In genomic region chr7:124784879-124785818, GRCh38 we compare ENCODE assay signal across 8 cellular contexts. TPM values are rescaled to one million over a fixed set of nuclear protein-coding genes. Genes with fewer than 3 reads are reported as not detected.
A peak's percentile ranks its signal among the peaks of the same experiment; 100 is the strongest.
DNase-seq lines count a peak whose midpoint lies in the region; FAIRE-seq and TF ChIP-seq lines count a peak whose summit lies in the region.

No MANE protein-coding gene starts in this region.

- no peak overlapping the region for H3K9ac ChIP-seq in GM23248
- no peak overlapping the region for H3K9ac ChIP-seq in H1 (replicated peaks in 1 of 4; ENCODE audit: extremely low read depth in 1 of 4, low read depth in 3 of 4, low read length in 3 of 4)
- no peak overlapping the region for H3K9ac ChIP-seq in mesenchymal stem cell (ENCODE audit: low read length)

- TF ChIP-seq CTCF in GM06990 (IDR thresholded peaks at IDR 0.05; ENCODE audit: insufficient read depth, low read length, poor library complexity, severe bottlenecking) (peak; percentile 81), LNCAP (IDR thresholded peaks at IDR 0.05) (peak; percentile 94), PC-9 (conservative IDR thresholded peaks at IDR 0.05) (peak; percentile 88), H1 (IDR thresholded peaks at IDR 0.05; ENCODE audit: control extremely low read depth in 1 of 3, insufficient read depth in 1 of 3, low read depth in 1 of 3, low read length in 3 of 3) (peak; percentile 44 to 88 (median 83))

- no peaks in the 10 kb centered on the region for H4K20me1 ChIP-seq in GM23248 (ENCODE audit: insufficient read depth)
- no peaks in the 10 kb centered on the region for H4K20me1 ChIP-seq in PC-9 (ENCODE audit: insufficient read depth)
- H4K20me1 ChIP-seq in H1 (replicated peaks in 1 of 2; ENCODE audit: control insufficient read depth in 1 of 2, insufficient read depth in 2 of 2, low read length in 2 of 2), result no peaks in the 10 kb centered on the region

- FAIRE-seq in H1 (lab: Jason Lieb, UNC), result peak; percentile 92

- no peak overlapping the region for H3K4ac ChIP-seq in H1 (replicated peaks; ENCODE audit: insufficient read length, low read depth, low read length)
- peak overlapping the region in 1 of 2 experiments; percentile 58 for H3K4ac ChIP-seq in mesenchymal stem cell (ENCODE audit: low read depth in 1 of 2, low read length in 2 of 2)

- 18 to 20% methylated on average over 9 of the region's 9 CpGs for WGBS in GM23248 (ENCODE audit: low coverage in 1 of 2, low lambda C conversion rate in 2 of 2, missing lambda C conversion rate in 2 of 2), 2 experiments
- WGBS in H1 (ENCODE audit: extremely low coverage in 1 of 2, insufficient coverage in 1 of 2, insufficient read length in 1 of 2, insufficient replicate concordance in 2 of 2, low coverage in 1 of 2, low lambda C conversion rate in 2 of 2, missing lambda C conversion rate in 1 of 2), 2 experiments, result 47% methylated on average over 8 of the region's 9 CpGs; no CpG with 5 or more reads in 1 of the 2 experiments
- WGBS in mesenchymal stem cell, result 39% methylated on average over 6 of the region's 9 CpGs

- H3K4me1 ChIP-seq in GM23248 (ENCODE audit: insufficient read depth) (no peaks in the 10 kb centered on the region), PC-9 (replicated peaks; ENCODE audit: insufficient read depth) (no peaks in the 10 kb centered on the region), H1 (replicated peaks in 1 of 4; ENCODE audit: control insufficient read depth in 3 of 4, insufficient read depth in 4 of 4, low read length in 3 of 4) (peaks cover 0 to 8% (median 3%) of the 10 kb centered on the region in 4 experiments; a peak in 5 of 7 replicates), mesenchymal stem cell (ENCODE audit: control insufficient read depth, insufficient read depth, low read depth, low read length) (peaks cover 4% of the 10 kb centered on the region)

- H4K8ac ChIP-seq in H1 (ENCODE audit: extremely low read depth, insufficient read depth, low read length) (no peak overlapping the region), mesenchymal stem cell (ENCODE audit: low read length) (peak overlapping the region; percentile 80)

- H3K23me2 ChIP-seq in H1 (ENCODE audit: low read depth, low read length), result peaks cover 2% of the 10 kb centered on the region; the same call in 1 of the 2 replicates

- H3K14ac ChIP-seq in H1 (ENCODE audit: insufficient read length) (no peak overlapping the region), mesenchymal stem cell (ENCODE audit: low read length in 2 of 2) (no peak overlapping the region)

- no peak overlapping the region for H3K4me3 ChIP-seq in GM06990 (replicated peaks; ENCODE audit: low read depth, low read length)
- H3K4me3 ChIP-seq in GM23248, result no peak overlapping the region
- H3K4me3 ChIP-seq in PC-9, result no peak overlapping the region
- no peak overlapping the region for H3K4me3 ChIP-seq in H1 (ENCODE audit: extremely low read depth in 1 of 4, insufficient read depth in 2 of 4, low read depth in 3 of 4, low read length in 4 of 4)
- H3K4me3 ChIP-seq in mesenchymal stem cell (ENCODE audit: insufficient read depth in 1 of 2, low read depth in 1 of 2, low read length in 2 of 2), result no peak overlapping the region

- POLR2A ChIA-PET in PC-9 (lab: Charles Lee; ENCODE audit: unreplicated experiment) (interaction anchor here (0.6 kb wide), 1 partner anchor 631 kb away, joined by 3 read pairs; no protein-coding TSS in a partner anchor), H1 (lab: Charles Lee; ENCODE audit: partially characterized antibody) (no interaction called here)

- H2BK12ac ChIP-seq in H1 (ENCODE audit: low read depth, low read length) (no peak overlapping the region), mesenchymal stem cell (ENCODE audit: low read length in 2 of 2) (no peak overlapping the region)

- in situ Hi-C loops in GM23248 (cut with MboI), result no loop called here

- peak; percentile 98 to 100 for TF ChIP-seq RAD21 in H1 (IDR thresholded peaks at IDR 0.05 in 1 of 2, conservative IDR thresholded peaks at IDR 0.05 in 1 of 2; ENCODE audit: low read depth in 2 of 2, low read length in 2 of 2)

- no peak overlapping the region for H2BK20ac ChIP-seq in H1 (ENCODE audit: low read length)

- H3K36me3 ChIP-seq in GM06990 (ENCODE audit: control insufficient read depth, insufficient read depth, low read length), result no peaks in the 10 kb centered on the region
- no peaks in the 10 kb centered on the region for H3K36me3 ChIP-seq in GM23248 (ENCODE audit: low read depth)
- no peaks in the 10 kb centered on the region for H3K36me3 ChIP-seq in PC-9 (ENCODE audit: low read depth)
- H3K36me3 ChIP-seq in H1 (ENCODE audit: control insufficient read depth in 2 of 4, insufficient read depth in 4 of 4, low read length in 3 of 4), result no peaks in the 10 kb centered on the region
- no peaks in the 10 kb centered on the region for H3K36me3 ChIP-seq in mesenchymal stem cell (ENCODE audit: control insufficient read depth in 1 of 2, insufficient read depth in 2 of 2, low read depth in 1 of 2, low read length in 2 of 2)

- H3K79me1 ChIP-seq in H1 (ENCODE audit: low read depth, low read length) (no peaks in the 10 kb centered on the region), mesenchymal stem cell (replicated peaks; ENCODE audit: low read length, poor library complexity, severe bottlenecking) (no peaks in the 10 kb centered on the region)

- H3F3A ChIP-seq in GM23248 (ENCODE audit: insufficient read depth) (no peaks in the 10 kb centered on the region), PC-9 (ENCODE audit: insufficient read depth, low read depth) (no peaks in the 10 kb centered on the region)

- H2AK5ac ChIP-seq in H1 (ENCODE audit: low read depth, low read length) (no peak overlapping the region), mesenchymal stem cell (ENCODE audit: low read length, severe bottlenecking) (peak overlapping the region; percentile 95)

- DNase-seq in GM06990 (ENCODE audit: extremely low read depth, insufficient read length) (no peak), GM23248 (peak; percentile 75), PC-9 (peak in 1 of 2 experiments; percentile 45), H1 (ENCODE audit: low read depth in 1 of 2, low spot score in 2 of 2) (peak in 1 of 2 experiments; percentile 39), mesenchymal stem cell (peak; percentile 71), NCI-H128 (lab: John Stamatoyannopoulos, UW; ENCODE audit: unreplicated experiment) (no peak), HuH-7.5 (ENCODE audit: low spot score) (no peak)

- no peak overlapping the region for H2AFZ ChIP-seq in GM23248
- H2AFZ ChIP-seq in PC-9, result no peak overlapping the region
- H2AFZ ChIP-seq in H1 (ENCODE audit: low read length), result 0 out of 2 replicates have a peak overlapping the region, but pooled peaks have one; percentile 27
- H2AFZ ChIP-seq in mesenchymal stem cell (ENCODE audit: low read depth, low read length), result no peak overlapping the region

- no TSS peak for BruUV-seq in PC-9 (replicated peaks; lab: Mats Ljungman, UMichigan)

- H3K27ac ChIP-seq in GM23248 (no peak overlapping the region), PC-9 (no peak overlapping the region), H1 (ENCODE audit: low read depth, low read length) (no peak overlapping the region), mesenchymal stem cell (ENCODE audit: low read length, poor library complexity, severe bottlenecking) (no peak overlapping the region)

- H2BK120ac ChIP-seq in H1 (replicated peaks; ENCODE audit: low read depth, low read length) (no peak overlapping the region), mesenchymal stem cell (ENCODE audit: low read depth, low read length) (no peak overlapping the region)

- no peak overlapping the region for H3K56ac ChIP-seq in H1 (replicated peaks; ENCODE audit: insufficient read length, low read depth, low read length)

- H2BK15ac ChIP-seq in H1 (ENCODE audit: low read length), result no peak overlapping the region
- H2BK15ac ChIP-seq in mesenchymal stem cell (ENCODE audit: low read depth, poor library complexity, severe bottlenecking), result no peak overlapping the region

- CTCF ChIA-PET in PC-9 (lab: Charles Lee), result interaction anchor here (0.6 to 1.3 kb wide), 4 partner anchors 17 to 1203 kb away, joined by 3 to 12 read pairs (median 4); no protein-coding TSS in a partner anchor
- CTCF ChIA-PET in H1 (lab: Charles Lee; ENCODE audit: partially characterized antibody), result interaction anchor here (0.6 to 4.0 kb wide), 33 partner anchors 9 to 914 kb away, joined by 3 to 24 read pairs (median 4); partner anchors contain the start of gene GPR37

- H3K27me3 ChIP-seq in GM06990 (replicated peaks; ENCODE audit: control insufficient read depth, insufficient read depth, low read length) (no peaks in the 10 kb centered on the region), GM23248 (replicated peaks; ENCODE audit: insufficient read depth) (peaks cover 21% of the 10 kb centered on the region), PC-9 (ENCODE audit: insufficient read depth, low read depth) (no peaks in the 10 kb centered on the region), H1 (replicated peaks in 1 of 4; ENCODE audit: control insufficient read depth in 3 of 4, extremely low read depth in 1 of 4, insufficient read depth in 3 of 4, low read length in 3 of 4) (no peaks in the 10 kb centered on the region), mesenchymal stem cell (ENCODE audit: control insufficient read depth in 1 of 2, insufficient read depth in 1 of 2, low read length in 2 of 2) (no peaks in the 10 kb centered on the region)

- no peak overlapping the region for H3K23ac ChIP-seq in H1 (ENCODE audit: insufficient read length)
- H3K23ac ChIP-seq in mesenchymal stem cell (ENCODE audit: low read length in 2 of 2), result no peak overlapping the region

- no peak for TF ChIP-seq POLR2A in H1 (IDR thresholded peaks at IDR 0.05; ENCODE audit: control extremely low read depth in 1 of 2, low read depth in 2 of 2, low read length in 2 of 2)

- H3K4me2 ChIP-seq in GM23248 (ENCODE audit: unreplicated experiment), result no peak overlapping the region
- H3K4me2 ChIP-seq in PC-9, result no peak overlapping the region
- H3K4me2 ChIP-seq in H1 (ENCODE audit: insufficient read depth in 1 of 2, low read depth in 2 of 2, low read length in 2 of 2), result no peak overlapping the region
- H3K4me2 ChIP-seq in mesenchymal stem cell (ENCODE audit: low read length, poor library complexity, severe bottlenecking), result no peak overlapping the region

- no peaks in the 10 kb centered on the region for H3K9me3 ChIP-seq in GM23248 (ENCODE audit: low read depth)
- H3K9me3 ChIP-seq in PC-9 (ENCODE audit: insufficient read depth, low read depth), result no peaks in the 10 kb centered on the region
- H3K9me3 ChIP-seq in H1 (ENCODE audit: insufficient read depth in 2 of 2, low read depth in 1 of 2, low read length in 1 of 2), result no peaks in the 10 kb centered on the region
- H3K9me3 ChIP-seq in mesenchymal stem cell (ENCODE audit: control insufficient read depth, low read length), result no peaks in the 10 kb centered on the region

- H4K91ac ChIP-seq in H1 (replicated peaks; ENCODE audit: insufficient read length, low read length) (no peak overlapping the region), mesenchymal stem cell (ENCODE audit: low read length) (no peak overlapping the region)

- intact Hi-C loops in PC-9 (cut with micrococcal nuclease; ENCODE audit: unreplicated experiment), result loop anchor here (1.0 to 10.0 kb wide), 4 partner anchors 614 to 1150 kb away; no protein-coding TSS in a partner anchor

- H3K79me2 ChIP-seq in GM23248 (ENCODE audit: insufficient read depth) (no peaks in the 10 kb centered on the region), PC-9 (ENCODE audit: low read depth) (no peaks in the 10 kb centered on the region), H1 (ENCODE audit: control insufficient read depth in 1 of 2, insufficient read depth in 2 of 2, low read length in 2 of 2) (no peaks in the 10 kb centered on the region)

- no peak overlapping the region for H4K5ac ChIP-seq in H1 (ENCODE audit: insufficient read length, low read depth, low read length)

- H2BK5ac ChIP-seq in H1 (ENCODE audit: low read depth, low read length), result no peak overlapping the region
- no peak overlapping the region for H2BK5ac ChIP-seq in mesenchymal stem cell (ENCODE audit: low read depth, low read length, poor library complexity, severe bottlenecking)

- H3K18ac ChIP-seq in H1 (ENCODE audit: extremely low read depth, low read length) (no peak overlapping the region; the same call in 1 of the 2 replicates), mesenchymal stem cell (ENCODE audit: low read depth in 1 of 2, low read length in 2 of 2) (peak overlapping the region in 1 of 2 experiments; percentile 52)

- H3K9me2 ChIP-seq in GM23248 (ENCODE audit: insufficient read depth), result no peaks in the 10 kb centered on the region
- no peaks in the 10 kb centered on the region for H3K9me2 ChIP-seq in PC-9 (ENCODE audit: insufficient read depth)

- no peak for TF ChIP-seq EP300 in H1 (IDR thresholded peaks at IDR 0.05; ENCODE audit: borderline replicate concordance in 1 of 2, low read depth in 2 of 2, low read length in 2 of 2)

RNA-seq across cellular contexts. Expression of gene GPR37, which starts 19.6 kb away (rescaled TPM):
- not detected in 2 replicates for total RNA-seq in GM23248 (2014; rRNA removed; shearing (Covaris generic))
- polyA plus RNA-seq in GM23248 (2016; fragmentation: Nextera tagmentation; extraction: Ambion mirVana) (not detected in 2 replicates), H1 (2011; rRNA removed) (1.5 and 3.1 TPM in 2 replicates)
- 1.8 and 1.9 TPM in 2 replicates for total RNA-seq in PC-9 (2021)
- total RNA-seq in H1 (2021; fragmentation: NEBNext Ultra II Directional; extraction: Animal tissue kit (Norgen Biotek cat#: 25700)), result 15.5 and 17.4 TPM in 2 replicates
- 2.2 TPM for polyA plus RNA-seq in H1 (2011; cell fraction: cytosol; rRNA removed)
- 3.0 TPM for polyA plus RNA-seq in H1 (2011; cell fraction: nucleus; rRNA removed)
- polyA plus RNA-seq in H1 (2012, experiment 1 of 2), result 5.0 to 7.8 TPM (median 6.1 TPM) in 4 replicates
- polyA plus RNA-seq in H1 (2012, experiment 2 of 2), result 5.4 TPM
- polyA plus RNA-seq in H1 (2013, experiment 1 of 2), result 24.4 TPM
- 24.6 TPM for polyA plus RNA-seq in H1 (2013, experiment 2 of 2)
- polyA minus RNA-seq in H1 (2011; rRNA and poly(A)+ RNA removed), result 3.4 and 4.6 TPM in 2 replicates
- 2.7 TPM for polyA minus RNA-seq in H1 (2011; cell fraction: cytosol; rRNA and poly(A)+ RNA removed)
- 5.5 TPM for polyA minus RNA-seq in H1 (2011; cell fraction: nucleus; rRNA and poly(A)+ RNA removed)
- 34.8 TPM for polyA plus RNA-seq in mesenchymal stem cell (2013, experiment 1 of 2)
- 36.3 TPM for polyA plus RNA-seq in mesenchymal stem cell (2013, experiment 2 of 2)

Comparison
In these comparisons a context has a peak if more than half of its experiments do, and no peak if none do; other contexts are left out.
1. DNase-seq: peak in GM23248 (single experiment) and mesenchymal stem cell (single experiment); none in GM06990 (single experiment), NCI-H128 (single experiment) and HuH-7.5 (single experiment).
2. Peak in every context shown above with its lines, with median percentiles within 50 percentile points of each other: CTCF ChIP-seq.